In genomic region chr12:111450676-111451075, GRCh38 we compare ENCODE assay signal across 13 cellular contexts. TPM values are rescaled to one million over a fixed set of nuclear protein-coding genes. Genes with fewer than 3 reads are reported as not detected.
DNase-seq lines count a peak whose midpoint lies in the region; ATAC-seq and TF ChIP-seq lines count a peak whose summit lies in the region.
"Had no signal": no experiment of that assay in that cellular context is flagged by ENCODE, and none has a peak within 500 bp of the region (broad histone marks: within the 10 kb centered on the region; RNA-seq: fewer than 3 reads in every experiment).

No MANE protein-coding gene starts in this region.

- no peak overlapping the region for H2AK5ac ChIP-seq in mesendoderm (ENCODE audit: low read length)

- H3K4ac ChIP-seq in mesendoderm (ENCODE audit: low read depth, low read length) = no peak overlapping the region

- H3K27ac ChIP-seq in CD4-positive, alpha-beta T cell (ENCODE audit: low read depth, low read length) = no peak overlapping the region
- H3K27ac ChIP-seq in Karpas-422 (ENCODE audit: low read length) = 0 out of 2 replicates have a peak overlapping the region, but pooled peaks have one; percentile 12
- peak overlapping the region in 51 of 59 donors; percentile 6 to 88 (median 66) for H3K27ac ChIP-seq in dorsolateral prefrontal cortex
- no peak overlapping the region for H3K27ac ChIP-seq in mesendoderm (ENCODE audit: low read depth, low read length)
- H3K27ac ChIP-seq: cardiac muscle cell had no signal

- no peaks in the 10 kb centered on the region for H3K9me2 ChIP-seq in Karpas-422 (replicated peaks; ENCODE audit: insufficient read depth, low read length)

- peaks cover 28% of the 10 kb centered on the region for H3K4me1 Mint-ChIP-seq in CD4-positive, alpha-beta T cell (ENCODE audit: low read depth)
- peaks cover 46% of the 10 kb centered on the region for H3K4me1 Mint-ChIP-seq in nephron progenitor cell

- H3K4me3 Mint-ChIP-seq in CD4-positive, alpha-beta T cell = no peak overlapping the region
- no peak overlapping the region for H3K4me3 Mint-ChIP-seq in nephron progenitor cell

- peaks cover 75% of the 10 kb centered on the region for H3K36me3 Mint-ChIP-seq in CD4-positive, alpha-beta T cell (ENCODE audit: low read depth)
- H3K36me3 Mint-ChIP-seq in nephron progenitor cell (ENCODE audit: low read depth) = peaks cover 48% of the 10 kb centered on the region

- peak overlapping the region; percentile 64 for H3K27ac Mint-ChIP-seq in CD4-positive, alpha-beta T cell
- peak overlapping the region; percentile 94 for H3K27ac Mint-ChIP-seq in nephron progenitor cell
- H3K27ac Mint-ChIP-seq: progenitor cell of endocrine pancreas had no signal

- no peak for DNase-seq in CD4-positive, alpha-beta T cell
- no peak for DNase-seq in Karpas-422
- peak in 3 of 10 donors; percentile 7 to 35 (median 24) for DNase-seq in dorsolateral prefrontal cortex
- no peak for DNase-seq in nephron progenitor cell
- no peak for DNase-seq in pons (ENCODE audit: low spot score)
- no peak for DNase-seq in mesendoderm
- DNase-seq: kidney glomerular epithelial cell, NCI-H1436 had no signal

- POLR2A ChIA-PET in CD4-positive, alpha-beta T cell (lab: Charles Lee) = interaction anchor here (1.1 to 5.9 kb wide), 5 partner anchors 16 to 65 kb away, joined by 3 to 53 read pairs (median 42); partner anchors contain the start of gene SH2B3

- no peak overlapping the region for H4K5ac ChIP-seq in mesendoderm (ENCODE audit: low read length)

- H2BK120ac ChIP-seq in mesendoderm (ENCODE audit: low read depth, low read length) = no peak overlapping the region

- H3K4me1 ChIP-seq in Karpas-422 (ENCODE audit: low read length) (peaks cover 36% of the 10 kb centered on the region), mesendoderm (ENCODE audit: control insufficient read depth, low read depth, low read length) (peaks cover 2% of the 10 kb centered on the region)

- H3K4me3 ChIP-seq in Karpas-422 (ENCODE audit: low read length) = no peak overlapping the region
- H3K4me3 ChIP-seq in dorsolateral prefrontal cortex = no peak overlapping the region
- no peak overlapping the region for H3K4me3 ChIP-seq in mesendoderm (ENCODE audit: low read length)
- H3K4me3 ChIP-seq: cardiac muscle cell, tibial nerve had no signal

- CTCF ChIA-PET in CD4-positive, alpha-beta T cell (lab: Charles Lee) = interaction anchor here (1.3 to 27.4 kb wide), 8 partner anchors 10 to 49 kb away, joined by 3 to 487 read pairs (median 18); partner anchors contain the start of gene SH2B3

- H2AFZ ChIP-seq in Karpas-422 (ENCODE audit: low read length) = no peak overlapping the region

- H3K4me2 ChIP-seq in Karpas-422 (ENCODE audit: low read depth, low read length, poor library complexity, severe bottlenecking) (no peak overlapping the region), mesendoderm (ENCODE audit: low read length) (no peak overlapping the region)

- TF ChIP-seq CTCF in CD4-positive, alpha-beta T cell (IDR thresholded peaks at IDR 0.05) = no peak
- TF ChIP-seq CTCF in dorsolateral prefrontal cortex (IDR thresholded peaks at IDR 0.05 in 54 of 56, conservative IDR thresholded peaks at IDR 0.05 in 2 of 56; ENCODE audit: low read depth in 1 of 56, partially characterized antibody in 56 of 56) (no peak), nephron progenitor cell (IDR thresholded peaks at IDR 0.05) (no peak)

- H2BK5ac ChIP-seq in mesendoderm (ENCODE audit: low read length) = no peak overlapping the region

- ATAC-seq in CD4-positive, alpha-beta T cell (ENCODE audit: poor library complexity) = no peak
- ATAC-seq in HG03460 (IDR thresholded peaks at IDR 0.05; ENCODE audit: unreplicated experiment) (no peak), HG03354 (IDR thresholded peaks at IDR 0.05; ENCODE audit: poor library complexity, severe bottlenecking, unreplicated experiment) (no peak)

- H3K79me1 ChIP-seq in mesendoderm (ENCODE audit: low read length) = peaks cover 6% of the 10 kb centered on the region

- intact Hi-C loops in CD4-positive, alpha-beta T cell (cut with DNase I, micrococcal nuclease) = loop anchor here (1.0 to 2.0 kb wide), 4 partner anchors 16 to 79 kb away; no protein-coding TSS in a partner anchor
- intact Hi-C loops in dorsolateral prefrontal cortex (cut with DNase I) = loop anchor here (1.0 to 10.0 kb wide), 5 partner anchors 46 to 224 kb away; partner anchors contain the start of gene SH2B3 (in 1 of the 2)

- H4K20me1 ChIP-seq in Karpas-422 (ENCODE audit: insufficient read depth, low read depth, low read length) = peaks cover 4% of the 10 kb centered on the region

- no peaks in the 10 kb centered on the region for H3K9me3 ChIP-seq in CD4-positive, alpha-beta T cell (ENCODE audit: control insufficient read depth, low read length)
- no peaks in the 10 kb centered on the region for H3K9me3 ChIP-seq in Karpas-422 (ENCODE audit: low read length)
- H3K9me3 ChIP-seq: tibial nerve had no signal

- no peak overlapping the region for H3K56ac ChIP-seq in mesendoderm (ENCODE audit: low read length)

- H3K27me3 Mint-ChIP-seq in CD4-positive, alpha-beta T cell = no peaks in the 10 kb centered on the region
- no peaks in the 10 kb centered on the region for H3K27me3 Mint-ChIP-seq in nephron progenitor cell (ENCODE audit: low read depth, poor library complexity)
- H3K27me3 Mint-ChIP-seq: progenitor cell of endocrine pancreas had no signal

- H3K9ac ChIP-seq in Karpas-422 (ENCODE audit: low read length) (no peak overlapping the region), mesendoderm (ENCODE audit: low read length) (no peak overlapping the region)

- no CpG with 5 or more reads among the region's 4 CpGs for WGBS in mesendoderm (ENCODE audit: extremely low coverage, insufficient coverage, low lambda C conversion rate)

- no peaks in the 10 kb centered on the region for H3K9me3 Mint-ChIP-seq in CD4-positive, alpha-beta T cell
- H3K9me3 Mint-ChIP-seq in nephron progenitor cell = no peaks in the 10 kb centered on the region

- no peaks in the 10 kb centered on the region for H3K27me3 ChIP-seq in CD4-positive, alpha-beta T cell (ENCODE audit: control insufficient read depth, insufficient read depth, low read length)
- no peaks in the 10 kb centered on the region for H3K27me3 ChIP-seq in Karpas-422 (ENCODE audit: low read length)
- no peaks in the 10 kb centered on the region for H3K27me3 ChIP-seq in dorsolateral prefrontal cortex
- H3K27me3 ChIP-seq in mesendoderm (ENCODE audit: insufficient read depth, low read length, poor library complexity) = no peaks in the 10 kb centered on the region
- H3K27me3 ChIP-seq: cardiac muscle cell, tibial nerve had no signal

- H3K18ac ChIP-seq in mesendoderm (ENCODE audit: low read length) = no peak overlapping the region

- H3K36me3 ChIP-seq in Karpas-422 (ENCODE audit: insufficient read depth, low read length) (peaks cover 39% of the 10 kb centered on the region), mesendoderm (ENCODE audit: control insufficient read depth, insufficient read depth, low read length) (peaks cover 14% of the 10 kb centered on the region)

- H4K8ac ChIP-seq in mesendoderm (ENCODE audit: low read depth, low read length) = no peak overlapping the region

- H3K79me2 ChIP-seq in Karpas-422 (ENCODE audit: low read length) (peaks cover 28% of the 10 kb centered on the region), mesendoderm (ENCODE audit: control insufficient read depth, insufficient read depth, low read length) (no peaks in the 10 kb centered on the region)

- no peak overlapping the region for H3K23ac ChIP-seq in mesendoderm (ENCODE audit: low read length)

- H2BK15ac ChIP-seq in mesendoderm (replicated peaks; ENCODE audit: low read depth) = no peak overlapping the region

RNA-seq across cellular contexts. Expression of gene SH2B3, which starts 45.0 kb away (rescaled TPM):
- total RNA-seq in CD4-positive, alpha-beta T cell = 10 to 100 TPM; 42.3 to 46.4 TPM
- total RNA-seq in Karpas-422 (2014; rRNA removed; shearing (Covaris generic); ENCODE audit: low replicate concordance) = 16.7 and 20.8 TPM in 2 replicates
- 10 to 100 TPM in 116 of 120 experiments, 1 to 10 TPM in 4; 8.5 to 28.7 (median 14.8) TPM for total RNA-seq in dorsolateral prefrontal cortex
- polyA plus RNA-seq in mesendoderm (2013, experiment 1 of 2) = 21.1 TPM
- polyA plus RNA-seq in mesendoderm (2013, experiment 2 of 2) = 21.3 TPM

Comparison
In these comparisons a context has a peak if more than half of its experiments do, and no peak if none do; other contexts are left out.
1. H3K27ac ChIP-seq: peak in Karpas-422 (single experiment) and dorsolateral prefrontal cortex (51 of 59); none in CD4-positive, alpha-beta T cell (single experiment) and mesendoderm (single experiment).